In the genomic region with DNA sequence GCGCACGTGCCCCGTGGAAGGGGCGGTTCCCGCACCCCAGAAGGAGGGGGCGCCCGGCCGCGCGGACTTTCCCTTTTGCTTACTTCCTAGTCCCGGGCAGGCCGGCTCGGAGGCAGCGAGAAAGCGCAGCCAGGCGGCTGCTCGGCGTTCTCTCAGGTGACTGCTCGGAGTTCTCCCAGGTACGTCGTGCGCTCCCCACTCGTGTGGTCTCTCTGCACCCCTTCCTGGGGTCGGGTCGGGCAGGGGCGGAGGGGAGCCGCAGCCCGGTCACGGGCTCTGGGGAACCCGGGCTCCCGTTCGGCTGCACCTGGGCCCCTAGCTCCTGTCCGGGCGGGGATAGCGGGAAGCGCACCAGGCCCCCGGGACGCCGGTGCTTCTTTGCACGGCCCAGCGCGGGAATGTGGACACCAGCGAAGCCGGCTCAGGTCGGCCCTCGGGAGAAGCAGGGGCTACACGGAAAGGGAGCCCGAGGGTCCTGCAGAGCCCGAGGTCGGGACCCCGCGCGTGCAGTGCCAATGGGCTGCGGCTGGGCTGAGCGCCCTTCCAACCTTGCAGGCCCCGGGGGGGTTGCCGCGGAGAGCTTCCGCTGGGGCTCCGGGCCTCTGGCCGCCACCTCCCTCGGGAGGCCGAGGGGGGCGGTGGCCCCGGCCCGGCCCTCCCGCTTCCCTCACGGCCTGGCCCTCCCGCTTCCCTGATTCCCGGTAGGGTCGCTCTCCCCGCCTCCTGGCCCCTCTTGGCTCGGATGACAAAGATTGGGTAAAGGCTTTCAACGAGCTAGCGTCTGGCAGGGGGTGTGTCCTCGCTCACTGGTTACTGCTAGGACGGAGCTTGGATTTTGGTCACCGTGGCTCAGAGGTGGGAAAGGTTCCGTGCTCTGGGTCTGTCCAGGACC, we compare ENCODE assay signal across 1 cellular context.
TF ChIP-seq lines count a peak whose summit lies in the region.

A gene with protein sequence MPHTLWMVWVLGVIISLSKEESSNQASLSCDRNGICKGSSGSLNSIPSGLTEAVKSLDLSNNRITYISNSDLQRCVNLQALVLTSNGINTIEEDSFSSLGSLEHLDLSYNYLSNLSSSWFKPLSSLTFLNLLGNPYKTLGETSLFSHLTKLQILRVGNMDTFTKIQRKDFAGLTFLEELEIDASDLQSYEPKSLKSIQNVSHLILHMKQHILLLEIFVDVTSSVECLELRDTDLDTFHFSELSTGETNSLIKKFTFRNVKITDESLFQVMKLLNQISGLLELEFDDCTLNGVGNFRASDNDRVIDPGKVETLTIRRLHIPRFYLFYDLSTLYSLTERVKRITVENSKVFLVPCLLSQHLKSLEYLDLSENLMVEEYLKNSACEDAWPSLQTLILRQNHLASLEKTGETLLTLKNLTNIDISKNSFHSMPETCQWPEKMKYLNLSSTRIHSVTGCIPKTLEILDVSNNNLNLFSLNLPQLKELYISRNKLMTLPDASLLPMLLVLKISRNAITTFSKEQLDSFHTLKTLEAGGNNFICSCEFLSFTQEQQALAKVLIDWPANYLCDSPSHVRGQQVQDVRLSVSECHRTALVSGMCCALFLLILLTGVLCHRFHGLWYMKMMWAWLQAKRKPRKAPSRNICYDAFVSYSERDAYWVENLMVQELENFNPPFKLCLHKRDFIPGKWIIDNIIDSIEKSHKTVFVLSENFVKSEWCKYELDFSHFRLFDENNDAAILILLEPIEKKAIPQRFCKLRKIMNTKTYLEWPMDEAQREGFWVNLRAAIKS (plus strand): TSS at position 99 of the 892 bp plus-strand sequence. CDS start 18,628 bp downstream, outside the sequence.

TF ChIP-seq in WTC11, 78 proteins besides CTCF, POLR2A, EP300 and RAD21 (continued from another document and continues in another):
- TF ChIP-seq, protein P1, sequence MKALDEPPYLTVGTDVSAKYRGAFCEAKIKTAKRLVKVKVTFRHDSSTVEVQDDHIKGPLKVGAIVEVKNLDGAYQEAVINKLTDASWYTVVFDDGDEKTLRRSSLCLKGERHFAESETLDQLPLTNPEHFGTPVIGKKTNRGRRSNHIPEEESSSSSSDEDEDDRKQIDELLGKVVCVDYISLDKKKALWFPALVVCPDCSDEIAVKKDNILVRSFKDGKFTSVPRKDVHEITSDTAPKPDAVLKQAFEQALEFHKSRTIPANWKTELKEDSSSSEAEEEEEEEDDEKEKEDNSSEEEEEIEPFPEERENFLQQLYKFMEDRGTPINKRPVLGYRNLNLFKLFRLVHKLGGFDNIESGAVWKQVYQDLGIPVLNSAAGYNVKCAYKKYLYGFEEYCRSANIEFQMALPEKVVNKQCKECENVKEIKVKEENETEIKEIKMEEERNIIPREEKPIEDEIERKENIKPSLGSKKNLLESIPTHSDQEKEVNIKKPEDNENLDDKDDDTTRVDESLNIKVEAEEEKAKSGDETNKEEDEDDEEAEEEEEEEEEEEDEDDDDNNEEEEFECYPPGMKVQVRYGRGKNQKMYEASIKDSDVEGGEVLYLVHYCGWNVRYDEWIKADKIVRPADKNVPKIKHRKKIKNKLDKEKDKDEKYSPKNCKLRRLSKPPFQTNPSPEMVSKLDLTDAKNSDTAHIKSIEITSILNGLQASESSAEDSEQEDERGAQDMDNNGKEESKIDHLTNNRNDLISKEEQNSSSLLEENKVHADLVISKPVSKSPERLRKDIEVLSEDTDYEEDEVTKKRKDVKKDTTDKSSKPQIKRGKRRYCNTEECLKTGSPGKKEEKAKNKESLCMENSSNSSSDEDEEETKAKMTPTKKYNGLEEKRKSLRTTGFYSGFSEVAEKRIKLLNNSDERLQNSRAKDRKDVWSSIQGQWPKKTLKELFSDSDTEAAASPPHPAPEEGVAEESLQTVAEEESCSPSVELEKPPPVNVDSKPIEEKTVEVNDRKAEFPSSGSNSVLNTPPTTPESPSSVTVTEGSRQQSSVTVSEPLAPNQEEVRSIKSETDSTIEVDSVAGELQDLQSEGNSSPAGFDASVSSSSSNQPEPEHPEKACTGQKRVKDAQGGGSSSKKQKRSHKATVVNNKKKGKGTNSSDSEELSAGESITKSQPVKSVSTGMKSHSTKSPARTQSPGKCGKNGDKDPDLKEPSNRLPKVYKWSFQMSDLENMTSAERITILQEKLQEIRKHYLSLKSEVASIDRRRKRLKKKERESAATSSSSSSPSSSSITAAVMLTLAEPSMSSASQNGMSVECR (CRISPR knock-in tag; IDR thresholded peaks at IDR 0.05; ENCODE audit: borderline replicate concordance), result no peak
- TF ChIP-seq SP1 (CRISPR knock-in tag; conservative IDR thresholded peaks at IDR 0.05), result no peak
- TF ChIP-seq, protein P2, sequence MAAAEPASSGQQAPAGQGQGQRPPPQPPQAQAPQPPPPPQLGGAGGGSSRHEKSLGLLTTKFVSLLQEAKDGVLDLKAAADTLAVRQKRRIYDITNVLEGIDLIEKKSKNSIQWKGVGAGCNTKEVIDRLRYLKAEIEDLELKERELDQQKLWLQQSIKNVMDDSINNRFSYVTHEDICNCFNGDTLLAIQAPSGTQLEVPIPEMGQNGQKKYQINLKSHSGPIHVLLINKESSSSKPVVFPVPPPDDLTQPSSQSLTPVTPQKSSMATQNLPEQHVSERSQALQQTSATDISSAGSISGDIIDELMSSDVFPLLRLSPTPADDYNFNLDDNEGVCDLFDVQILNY (CRISPR knock-in tag; IDR thresholded peaks at IDR 0.05), result no peak
- no peak for TF ChIP-seq TEAD1 (CRISPR knock-in tag; IDR thresholded peaks at IDR 0.05)
- TF ChIP-seq RELA (CRISPR knock-in tag; IDR thresholded peaks at IDR 0.05; ENCODE audit: borderline replicate concordance), result no peak
- TF ChIP-seq, protein P3, sequence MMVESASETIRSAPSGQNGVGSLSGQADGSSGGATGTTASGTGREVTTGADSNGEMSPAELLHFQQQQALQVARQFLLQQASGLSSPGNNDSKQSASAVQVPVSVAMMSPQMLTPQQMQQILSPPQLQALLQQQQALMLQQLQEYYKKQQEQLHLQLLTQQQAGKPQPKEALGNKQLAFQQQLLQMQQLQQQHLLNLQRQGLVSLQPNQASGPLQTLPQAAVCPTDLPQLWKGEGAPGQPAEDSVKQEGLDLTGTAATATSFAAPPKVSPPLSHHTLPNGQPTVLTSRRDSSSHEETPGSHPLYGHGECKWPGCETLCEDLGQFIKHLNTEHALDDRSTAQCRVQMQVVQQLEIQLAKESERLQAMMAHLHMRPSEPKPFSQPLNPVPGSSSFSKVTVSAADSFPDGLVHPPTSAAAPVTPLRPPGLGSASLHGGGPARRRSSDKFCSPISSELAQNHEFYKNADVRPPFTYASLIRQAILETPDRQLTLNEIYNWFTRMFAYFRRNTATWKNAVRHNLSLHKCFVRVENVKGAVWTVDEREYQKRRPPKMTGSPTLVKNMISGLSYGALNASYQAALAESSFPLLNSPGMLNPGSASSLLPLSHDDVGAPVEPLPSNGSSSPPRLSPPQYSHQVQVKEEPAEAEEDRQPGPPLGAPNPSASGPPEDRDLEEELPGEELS (CRISPR knock-in tag; IDR thresholded peaks at IDR 0.05), result peak; percentile 45; the same call in 1 of the 2 replicates
- TF ChIP-seq, protein P4, sequence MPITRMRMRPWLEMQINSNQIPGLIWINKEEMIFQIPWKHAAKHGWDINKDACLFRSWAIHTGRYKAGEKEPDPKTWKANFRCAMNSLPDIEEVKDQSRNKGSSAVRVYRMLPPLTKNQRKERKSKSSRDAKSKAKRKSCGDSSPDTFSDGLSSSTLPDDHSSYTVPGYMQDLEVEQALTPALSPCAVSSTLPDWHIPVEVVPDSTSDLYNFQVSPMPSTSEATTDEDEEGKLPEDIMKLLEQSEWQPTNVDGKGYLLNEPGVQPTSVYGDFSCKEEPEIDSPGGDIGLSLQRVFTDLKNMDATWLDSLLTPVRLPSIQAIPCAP (CRISPR knock-in tag; IDR thresholded peaks at IDR 0.05), result no peak
- TF ChIP-seq, protein P5, sequence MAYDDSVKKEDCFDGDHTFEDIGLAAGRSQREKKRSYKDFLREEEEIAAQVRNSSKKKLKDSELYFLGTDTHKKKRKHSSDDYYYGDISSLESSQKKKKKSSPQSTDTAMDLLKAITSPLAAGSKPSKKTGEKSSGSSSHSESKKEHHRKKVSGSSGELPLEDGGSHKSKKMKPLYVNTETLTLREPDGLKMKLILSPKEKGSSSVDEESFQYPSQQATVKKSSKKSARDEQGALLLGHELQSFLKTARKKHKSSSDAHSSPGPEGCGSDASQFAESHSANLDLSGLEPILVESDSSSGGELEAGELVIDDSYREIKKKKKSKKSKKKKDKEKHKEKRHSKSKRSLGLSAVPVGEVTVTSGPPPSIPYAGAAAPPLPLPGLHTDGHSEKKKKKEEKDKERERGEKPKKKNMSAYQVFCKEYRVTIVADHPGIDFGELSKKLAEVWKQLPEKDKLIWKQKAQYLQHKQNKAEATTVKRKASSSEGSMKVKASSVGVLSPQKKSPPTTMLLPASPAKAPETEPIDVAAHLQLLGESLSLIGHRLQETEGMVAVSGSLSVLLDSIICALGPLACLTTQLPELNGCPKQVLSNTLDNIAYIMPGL (CRISPR knock-in tag; IDR thresholded peaks at IDR 0.05), result peak; percentile 62; the same call in 1 of the 2 replicates
- TF ChIP-seq SMAD3 (CRISPR knock-in tag; IDR thresholded peaks at IDR 0.05; ENCODE audit: borderline replicate concordance), result 0 out of 2 replicates have a peak, but pooled peaks have one; percentile 67
- no peak for TF ChIP-seq HMGA2 (CRISPR knock-in tag; IDR thresholded peaks at IDR 0.05)
- TF ChIP-seq FOXJ3 (CRISPR knock-in tag; IDR thresholded peaks at IDR 0.05; ENCODE audit: borderline replicate concordance), result no peak
- TF ChIP-seq, protein P6, sequence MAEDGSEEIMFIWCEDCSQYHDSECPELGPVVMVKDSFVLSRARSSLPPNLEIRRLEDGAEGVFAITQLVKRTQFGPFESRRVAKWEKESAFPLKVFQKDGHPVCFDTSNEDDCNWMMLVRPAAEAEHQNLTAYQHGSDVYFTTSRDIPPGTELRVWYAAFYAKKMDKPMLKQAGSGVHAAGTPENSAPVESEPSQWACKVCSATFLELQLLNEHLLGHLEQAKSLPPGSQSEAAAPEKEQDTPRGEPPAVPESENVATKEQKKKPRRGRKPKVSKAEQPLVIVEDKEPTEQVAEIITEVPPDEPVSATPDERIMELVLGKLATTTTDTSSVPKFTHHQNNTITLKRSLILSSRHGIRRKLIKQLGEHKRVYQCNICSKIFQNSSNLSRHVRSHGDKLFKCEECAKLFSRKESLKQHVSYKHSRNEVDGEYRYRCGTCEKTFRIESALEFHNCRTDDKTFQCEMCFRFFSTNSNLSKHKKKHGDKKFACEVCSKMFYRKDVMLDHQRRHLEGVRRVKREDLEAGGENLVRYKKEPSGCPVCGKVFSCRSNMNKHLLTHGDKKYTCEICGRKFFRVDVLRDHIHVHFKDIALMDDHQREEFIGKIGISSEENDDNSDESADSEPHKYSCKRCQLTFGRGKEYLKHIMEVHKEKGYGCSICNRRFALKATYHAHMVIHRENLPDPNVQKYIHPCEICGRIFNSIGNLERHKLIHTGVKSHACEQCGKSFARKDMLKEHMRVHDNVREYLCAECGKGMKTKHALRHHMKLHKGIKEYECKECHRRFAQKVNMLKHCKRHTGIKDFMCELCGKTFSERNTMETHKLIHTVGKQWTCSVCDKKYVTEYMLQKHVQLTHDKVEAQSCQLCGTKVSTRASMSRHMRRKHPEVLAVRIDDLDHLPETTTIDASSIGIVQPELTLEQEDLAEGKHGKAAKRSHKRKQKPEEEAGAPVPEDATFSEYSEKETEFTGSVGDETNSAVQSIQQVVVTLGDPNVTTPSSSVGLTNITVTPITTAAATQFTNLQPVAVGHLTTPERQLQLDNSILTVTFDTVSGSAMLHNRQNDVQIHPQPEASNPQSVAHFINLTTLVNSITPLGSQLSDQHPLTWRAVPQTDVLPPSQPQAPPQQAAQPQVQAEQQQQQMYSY (CRISPR knock-in tag; IDR thresholded peaks at IDR 0.05), result no peak
- no peak for TF ChIP-seq ZNF671 (CRISPR knock-in tag; IDR thresholded peaks at IDR 0.05)
- TF ChIP-seq ZNF396 (CRISPR knock-in tag; IDR thresholded peaks at IDR 0.05; ENCODE audit: borderline replicate concordance), result no peak
- TF ChIP-seq, protein P7, sequence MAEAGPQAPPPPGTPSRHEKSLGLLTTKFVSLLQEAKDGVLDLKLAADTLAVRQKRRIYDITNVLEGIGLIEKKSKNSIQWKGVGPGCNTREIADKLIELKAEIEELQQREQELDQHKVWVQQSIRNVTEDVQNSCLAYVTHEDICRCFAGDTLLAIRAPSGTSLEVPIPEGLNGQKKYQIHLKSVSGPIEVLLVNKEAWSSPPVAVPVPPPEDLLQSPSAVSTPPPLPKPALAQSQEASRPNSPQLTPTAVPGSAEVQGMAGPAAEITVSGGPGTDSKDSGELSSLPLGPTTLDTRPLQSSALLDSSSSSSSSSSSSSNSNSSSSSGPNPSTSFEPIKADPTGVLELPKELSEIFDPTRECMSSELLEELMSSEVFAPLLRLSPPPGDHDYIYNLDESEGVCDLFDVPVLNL (CRISPR knock-in tag; IDR thresholded peaks at IDR 0.05; ENCODE audit: borderline replicate concordance, low read depth), result 0 out of 2 replicates have a peak, but pooled peaks have one; percentile 24
- no peak for TF ChIP-seq CREB1 (CRISPR knock-in tag; IDR thresholded peaks at IDR 0.05)
- no peak for TF ChIP-seq ELF4 (CRISPR knock-in tag; IDR thresholded peaks at IDR 0.05; ENCODE audit: low read depth)
- TF ChIP-seq, protein P8, sequence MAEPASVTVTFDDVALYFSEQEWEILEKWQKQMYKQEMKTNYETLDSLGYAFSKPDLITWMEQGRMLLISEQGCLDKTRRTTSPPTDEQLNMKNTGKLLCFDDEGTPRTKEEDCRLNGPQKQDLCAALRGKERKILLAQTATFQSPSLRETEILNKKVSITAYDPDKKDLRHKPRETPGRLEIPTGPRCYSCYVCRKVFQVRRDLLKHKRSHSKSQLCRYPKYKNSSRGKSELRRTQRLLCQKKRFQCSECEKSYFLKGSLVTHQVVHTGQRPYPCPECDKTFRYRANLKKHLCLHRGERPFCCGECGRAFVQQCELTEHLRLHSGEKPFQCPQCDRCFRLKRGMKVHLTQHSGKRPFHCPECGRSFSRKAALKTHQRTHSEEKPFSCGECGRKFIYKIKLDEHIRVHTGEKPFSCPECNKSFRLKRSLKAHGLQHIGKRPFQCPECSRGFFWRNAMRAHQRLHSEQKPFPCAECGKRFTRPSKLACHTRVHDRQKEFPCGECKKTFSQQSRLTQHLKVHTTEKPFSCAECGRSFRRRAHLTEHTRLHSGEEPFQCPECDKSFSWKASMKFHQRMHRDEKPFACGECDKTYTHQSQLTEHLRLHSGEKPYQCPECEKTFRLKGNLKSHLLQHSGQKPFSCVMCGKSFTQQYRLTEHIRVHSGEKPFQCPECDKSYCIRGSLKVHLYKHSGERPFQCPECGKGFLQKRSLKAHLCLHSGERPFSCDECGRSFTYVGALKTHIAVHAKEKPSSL (CRISPR knock-in tag; conservative IDR thresholded peaks at IDR 0.05), result no peak
- TF ChIP-seq, protein P9, sequence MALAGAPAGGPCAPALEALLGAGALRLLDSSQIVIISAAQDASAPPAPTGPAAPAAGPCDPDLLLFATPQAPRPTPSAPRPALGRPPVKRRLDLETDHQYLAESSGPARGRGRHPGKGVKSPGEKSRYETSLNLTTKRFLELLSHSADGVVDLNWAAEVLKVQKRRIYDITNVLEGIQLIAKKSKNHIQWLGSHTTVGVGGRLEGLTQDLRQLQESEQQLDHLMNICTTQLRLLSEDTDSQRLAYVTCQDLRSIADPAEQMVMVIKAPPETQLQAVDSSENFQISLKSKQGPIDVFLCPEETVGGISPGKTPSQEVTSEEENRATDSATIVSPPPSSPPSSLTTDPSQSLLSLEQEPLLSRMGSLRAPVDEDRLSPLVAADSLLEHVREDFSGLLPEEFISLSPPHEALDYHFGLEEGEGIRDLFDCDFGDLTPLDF (CRISPR knock-in tag; IDR thresholded peaks at IDR 0.05), result no peak
- no peak; the same call in 1 of the 2 replicates for TF ChIP-seq ZNF121 (CRISPR knock-in tag; IDR thresholded peaks at IDR 0.05)
- no peak for TF ChIP-seq SOX15 (CRISPR knock-in tag; IDR thresholded peaks at IDR 0.05)
- TF ChIP-seq TEAD4 (CRISPR knock-in tag; IDR thresholded peaks at IDR 0.05), result 0 out of 2 replicates have a peak, but pooled peaks have one; percentile 13
